ENCODE assay signal across 25 cellular contexts in the genomic region with DNA sequence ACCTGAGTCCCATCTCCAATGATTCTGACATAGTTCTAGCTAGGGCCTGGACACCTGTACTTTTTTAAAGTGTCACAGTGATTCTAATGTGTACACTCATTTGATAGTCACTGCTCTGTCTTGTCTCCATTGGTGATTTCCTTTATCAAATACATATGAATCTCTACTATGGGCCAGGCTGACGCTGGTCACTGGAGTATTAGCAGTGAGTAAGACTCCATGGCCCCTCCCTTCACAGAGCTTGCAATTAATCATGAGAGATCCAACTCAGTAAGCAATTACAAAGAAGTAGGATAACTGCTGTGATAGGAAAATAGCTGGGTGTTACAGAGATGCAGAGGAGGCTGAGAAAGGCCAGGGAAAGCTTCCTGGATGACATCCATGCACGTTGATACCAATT. TPM values are rescaled to one million over a fixed set of nuclear protein-coding genes. Genes with fewer than 3 reads are reported as not detected.
DNase-seq lines count a peak whose midpoint lies in the region; ATAC-seq and TF ChIP-seq lines count a peak whose summit lies in the region.
"Had no signal": no experiment of that assay in that cellular context is flagged by ENCODE, and none has a peak within 500 bp of the region (broad histone marks: within the 10 kb centered on the region; RNA-seq: fewer than 3 reads in every experiment).

No MANE protein-coding gene starts in this region.

- no peaks in the 10 kb centered on the region for H3K9me3 Mint-ChIP-seq in glutamatergic neuron (ENCODE audit: unreplicated experiment)
- H3K9me3 Mint-ChIP-seq: effector memory CD8-positive, alpha-beta T cell; stimulated activated naive CD8-positive, alpha-beta T cell treated with anti-CD3 and anti-CD28 coated beads, Interleukin-15, Interleukin-2, amounts not matched to agents 100 ng/mL and 50 ng/mL, for 24 hours had no signal

- no peak overlapping the region for H3K27ac ChIP-seq in uterus
- H3K27ac ChIP-seq: psoas muscle, tibial nerve had no signal

- peak; percentile 77 for DNase-seq in Caki2 (ENCODE audit: low read depth)
- DNase-seq in NCI-H226: peak; percentile 39
- peak; percentile 31 for DNase-seq in epithelial cell of esophagus (ENCODE audit: low read depth)
- DNase-seq in left kidney (ENCODE audit: low read depth, low spot score): peak; percentile 49
- no peak for DNase-seq in uterus
- DNase-seq in effector CD8-positive, alpha-beta T cell (lab: John Stamatoyannopoulos, UW): no peak
- no peak for DNase-seq in glutamatergic neuron
- DNase-seq: activated CD4-positive, alpha-beta T cell treated with anti-CD3 and anti-CD28 coated beads, Interleukin-2, amount 50 U/mL, for 1 hour; anterior cingulate cortex; effector memory CD8-positive, alpha-beta T cell; foreskin melanocyte; left cardiac atrium; MM.1S; NCI-H1930; NCI-H345; nephron progenitor cell; psoas muscle; small intestine; stimulated activated CD4-positive, alpha-beta T cell treated with anti-CD3 and anti-CD28 coated beads, Interleukin-2, amount 100 ng/mL, for 48 hours; T-helper 1 cell had no signal

- no peak overlapping the region for H3K4me3 ChIP-seq in epithelial cell of esophagus (ENCODE audit: low read length)
- H3K4me3 ChIP-seq in uterus: no peak overlapping the region
- H3K4me3 ChIP-seq: HAP-1, psoas muscle, tibial nerve had no signal

- no peaks in the 10 kb centered on the region for H3K27me3 Mint-ChIP-seq in glutamatergic neuron (ENCODE audit: unreplicated experiment)

- H3K27ac Mint-ChIP-seq in glutamatergic neuron (ENCODE audit: unreplicated experiment): no peak overlapping the region
- H3K27ac Mint-ChIP-seq: B cell; effector memory CD8-positive, alpha-beta T cell; stimulated activated naive CD8-positive, alpha-beta T cell treated with anti-CD3 and anti-CD28 coated beads, Interleukin-15, Interleukin-2, amounts not matched to agents 100 ng/mL and 50 ng/mL, for 24 hours had no signal

- no peaks in the 10 kb centered on the region for H3K4me1 ChIP-seq in uterus
- H3K4me1 ChIP-seq: HAP-1, psoas muscle, tibial nerve had no signal

- H3K36me3 ChIP-seq in uterus: no peaks in the 10 kb centered on the region
- H3K36me3 ChIP-seq: HAP-1, tibial nerve had no signal

- TF ChIP-seq CTCF in epithelial cell of esophagus (IDR thresholded peaks at IDR 0.05; ENCODE audit: insufficient read depth, low read depth, low read length, missing control alignments) (no peak), uterus (IDR thresholded peaks at IDR 0.05) (no peak), glutamatergic neuron (IDR thresholded peaks at IDR 0.05; ENCODE audit: partially characterized antibody, unreplicated experiment) (no peak)

- TF ChIP-seq POLR2A in uterus (IDR thresholded peaks at IDR 0.05): no peak

- H3K9me3 ChIP-seq in uterus: no peaks in the 10 kb centered on the region
- H3K9me3 ChIP-seq: HAP-1, psoas muscle, tibial nerve had no signal

- H3K36me3 Mint-ChIP-seq in glutamatergic neuron (ENCODE audit: unreplicated experiment): no peaks in the 10 kb centered on the region

- intact Hi-C loops in uterus (cut with DNase I; ENCODE audit: low total_unique reads): no loop called here

- no peak overlapping the region for H3K4me3 Mint-ChIP-seq in glutamatergic neuron (ENCODE audit: unreplicated experiment)
- H3K4me3 Mint-ChIP-seq: B cell; effector memory CD8-positive, alpha-beta T cell; nephron progenitor cell; stimulated activated naive CD8-positive, alpha-beta T cell treated with anti-CD3 and anti-CD28 coated beads, Interleukin-15, Interleukin-2, amounts not matched to agents 100 ng/mL and 50 ng/mL, for 24 hours had no signal

- ATAC-seq in GM19023 (IDR thresholded peaks at IDR 0.05; ENCODE audit: unreplicated experiment): no peak
- ATAC-seq: effector memory CD8-positive, alpha-beta T cell; psoas muscle had no signal

- H3K27me3 ChIP-seq in uterus: no peaks in the 10 kb centered on the region
- H3K27me3 ChIP-seq: tibial nerve had no signal

- H3K4me1 Mint-ChIP-seq in glutamatergic neuron (ENCODE audit: low read depth, unreplicated experiment): peaks cover 2% of the 10 kb centered on the region
- H3K4me1 Mint-ChIP-seq: B cell had no signal

- in situ Hi-C loops in Caki2 (cut with HindIII; ENCODE audit: low pct_unique_long_range_greater_than_20kb, low sequenced_read_pairs): no loop called here

RNA-seq across cellular contexts. Expression of a gene that starts 19.3 kb away (rescaled TPM):
- 4.4 and 6.1 TPM in 2 replicates for total RNA-seq in Caki2 (2014; rRNA removed; shearing (Covaris generic); ENCODE audit: low replicate concordance)
- total RNA-seq in uterus (10 to 100 TPM; 31.2 to 79.9 (median 54.3) TPM), glutamatergic neuron (ENCODE audit: unreplicated experiment) (5.0 TPM)

Comparison
In these comparisons a context has a peak if more than half of its experiments do, and no peak if none do; other contexts are left out.
1. DNase-seq: peak in Caki2 (single experiment), NCI-H226 (single experiment), epithelial cell of esophagus (single experiment) and left kidney (single experiment); none in uterus (0 of 2), effector CD8-positive, alpha-beta T cell (single experiment) and glutamatergic neuron (single experiment).